ENCODE assay signal across 17 cellular contexts in the genomic region with DNA sequence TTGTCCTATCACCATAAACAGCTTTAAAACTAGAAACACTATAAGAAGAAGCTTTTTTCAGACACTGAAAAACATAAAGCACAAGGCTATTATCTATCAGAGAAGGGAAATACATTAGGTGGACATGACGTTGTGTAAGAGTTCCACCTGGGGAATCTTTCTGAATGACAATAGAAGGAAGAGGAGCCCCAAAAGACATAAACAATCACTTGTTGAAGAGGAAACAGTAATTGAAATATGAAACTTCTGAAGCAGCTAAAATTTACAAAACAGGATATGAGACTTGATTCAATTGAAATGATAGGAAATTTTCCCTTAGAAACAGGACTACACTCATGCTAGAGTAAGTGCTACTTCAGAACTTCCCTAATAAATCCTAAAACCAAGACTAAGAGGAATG.
DNase-seq lines count a peak whose midpoint lies in the region; ATAC-seq and TF ChIP-seq lines count a peak whose summit lies in the region.
"Had no signal": no experiment of that assay in that cellular context is flagged by ENCODE, and none has a peak within 500 bp of the region (broad histone marks: within the 10 kb centered on the region; RNA-seq: fewer than 3 reads in every experiment).

No MANE protein-coding gene starts in this region.

- ATAC-seq in HG03108 (IDR thresholded peaks at IDR 0.05; ENCODE audit: unreplicated experiment) (no peak), HG03342 (IDR thresholded peaks at IDR 0.05; ENCODE audit: unreplicated experiment) (no peak), GM21576 (IDR thresholded peaks at IDR 0.05; ENCODE audit: unreplicated experiment) (no peak)
- ATAC-seq: HepG2 had no signal

- H3K36me3 Mint-ChIP-seq in H9 (ENCODE audit: insufficient read depth in 1 of 3, low read depth in 3 of 3), result peaks cover 16 to 34% (median 17%) of the 10 kb centered on the region in 3 experiments
- H3K36me3 Mint-ChIP-seq in mesothelial cell of epicardium, result peaks cover 31% of the 10 kb centered on the region
- H3K36me3 Mint-ChIP-seq: CD14-positive monocyte; CD4-positive, alpha-beta memory T cell; IgD-negative memory B cell had no signal

- peak overlapping the region; percentile 8 to 33 (median 17); a peak in 3 of 7 replicates for H3K27ac Mint-ChIP-seq in H9
- H3K27ac Mint-ChIP-seq in mesothelial cell of epicardium, result peak overlapping the region; percentile 11
- H3K27ac Mint-ChIP-seq: CD14-positive monocyte; CD4-positive, alpha-beta memory T cell; IgD-negative memory B cell had no signal

- H3K14ac ChIP-seq in H9 (ENCODE audit: insufficient read depth, low read length), result no peak overlapping the region

- H3K79me1 ChIP-seq in H9 (ENCODE audit: insufficient read depth, low read depth, low read length, poor library complexity, severe bottlenecking), result no peaks in the 10 kb centered on the region

- H2BK5ac ChIP-seq in H9 (ENCODE audit: insufficient read length, low read length), result no peak overlapping the region

- H3K9me3 Mint-ChIP-seq in H9 (peaks cover 36 to 37% of the 10 kb centered on the region in 2 experiments), mesothelial cell of epicardium (peaks cover 37% of the 10 kb centered on the region)

- H2BK120ac ChIP-seq in H9 (ENCODE audit: low read depth, low read length, poor library complexity, severe bottlenecking), result no peak overlapping the region

- H3K23ac ChIP-seq in H9 (ENCODE audit: insufficient read length, low read depth, low read length), result no peak overlapping the region

- no peak overlapping the region for H3K4me2 ChIP-seq in H9 (ENCODE audit: insufficient read depth, insufficient read length, low read length)
- H3K4me2 ChIP-seq: BLaER1 had no signal

- H3K4me3 Mint-ChIP-seq in H9, result no peak overlapping the region
- H3K4me3 Mint-ChIP-seq in mesothelial cell of epicardium, result no peak overlapping the region
- H3K4me3 Mint-ChIP-seq: CD14-positive monocyte; CD4-positive, alpha-beta memory T cell; IgD-negative memory B cell had no signal

- H3K4me1 Mint-ChIP-seq in H9 (peaks cover 12 to 13% of the 10 kb centered on the region in 2 experiments), mesothelial cell of epicardium (peaks cover 13% of the 10 kb centered on the region)
- H3K4me1 Mint-ChIP-seq: CD14-positive monocyte; CD4-positive, alpha-beta memory T cell; IgD-negative memory B cell had no signal

- no peak overlapping the region for H3T11ph ChIP-seq in H9 (ENCODE audit: low read length)

- no peak overlapping the region for H2BK12ac ChIP-seq in H9 (ENCODE audit: insufficient read length, low read depth, low read length)

- no peaks in the 10 kb centered on the region for H4K20me1 ChIP-seq in H9 (ENCODE audit: control insufficient read depth, insufficient read depth, insufficient read length)
- H4K20me1 ChIP-seq: BLaER1 had no signal

- H2BK20ac ChIP-seq in H9 (ENCODE audit: low read depth, low read length, poor library complexity, severe bottlenecking), result no peak overlapping the region

- no peak overlapping the region for H3K18ac ChIP-seq in H9 (ENCODE audit: insufficient read length, low read depth, low read length)

- H3K9me3 ChIP-seq in H9 (ENCODE audit: control insufficient read depth, low read depth, low read length), result no peaks in the 10 kb centered on the region

- H4K8ac ChIP-seq in H9 (replicated peaks; ENCODE audit: insufficient read length, low read depth, low read length), result no peak overlapping the region

- no peak overlapping the region for H3K56ac ChIP-seq in H9 (ENCODE audit: insufficient read length, low read depth, low read length)

- DNase-seq in H9 (no peak), dermis blood vessel endothelial cell (peak; percentile 5), mesothelial cell of epicardium (ENCODE audit: low spot score in 2 of 2, unreplicated experiment in 2 of 2) (no peak), NCI-H345 treated with DMSO at 0.1 percent for 48 hours (lab: John Stamatoyannopoulos, UW; ENCODE audit: unreplicated experiment) (no peak)
- DNase-seq: CD4-positive, alpha-beta memory T cell; DMS153; DMS79; GDM1; HCEC 1CT; KBM-7 had no signal

- no peak overlapping the region for H3K27ac ChIP-seq in H9 (ENCODE audit: insufficient read length, low read depth, low read length)
- H3K27ac ChIP-seq: BLaER1 had no signal

- no peak overlapping the region for H4K5ac ChIP-seq in H9 (ENCODE audit: insufficient read length, low read depth, low read length)

- no peak overlapping the region for H3K9ac ChIP-seq in H9 (ENCODE audit: extremely low read depth, insufficient read length, low read length)
- H3K9ac ChIP-seq: BLaER1 had no signal

- no peak overlapping the region for H2AK5ac ChIP-seq in H9 (ENCODE audit: insufficient read length, low read length)

- H3K23me2 ChIP-seq in H9 (ENCODE audit: insufficient read length, low read depth, low read length, poor library complexity, severe bottlenecking), result no peaks in the 10 kb centered on the region

- no peak overlapping the region for H4K91ac ChIP-seq in H9 (ENCODE audit: insufficient read length, low read depth, low read length)

- no CpG with 5 or more reads among the region's 1 CpG for WGBS in H9 (ENCODE audit: extremely low coverage, insufficient read length, low lambda C conversion rate)

- no peaks in the 10 kb centered on the region for H3K27me3 ChIP-seq in H9 (ENCODE audit: insufficient read depth, low read length)
- H3K27me3 ChIP-seq: BLaER1 had no signal

- H3K4me1 ChIP-seq in H9 (ENCODE audit: insufficient read depth, low read length), result no peaks in the 10 kb centered on the region
- H3K4me1 ChIP-seq: BLaER1 had no signal

- H3K27me3 Mint-ChIP-seq in H9 (ENCODE audit: low read depth), result no peaks in the 10 kb centered on the region
- H3K27me3 Mint-ChIP-seq in mesothelial cell of epicardium (ENCODE audit: low read depth), result no peaks in the 10 kb centered on the region
- H3K27me3 Mint-ChIP-seq: CD4-positive, alpha-beta memory T cell; IgD-negative memory B cell had no signal

- H3K79me2 ChIP-seq in H9 (ENCODE audit: insufficient read depth, low read length), result no peaks in the 10 kb centered on the region

- no peak overlapping the region for H2AFZ ChIP-seq in H9 (ENCODE audit: low read length)

- TF ChIP-seq CTCF in H9 (conservative IDR thresholded peaks at IDR 0.05), result no peak
- TF ChIP-seq CTCF in mesothelial cell of epicardium (IDR thresholded peaks at IDR 0.05; ENCODE audit: unreplicated experiment), result no peak

- no peak overlapping the region for H3K4ac ChIP-seq in H9 (ENCODE audit: low read depth, low read length)

- H2BK15ac ChIP-seq in H9 (ENCODE audit: low read depth, low read length), result no peak overlapping the region
